In genomic region chr19:45766919-45767346, GRCh38 we compare ENCODE assay signal across 8 cellular contexts. TPM values are rescaled to one million over a fixed set of nuclear protein-coding genes. Genes with fewer than 3 reads are reported as not detected.
DNase-seq lines count a peak whose midpoint lies in the region; ATAC-seq and TF ChIP-seq lines count a peak whose summit lies in the region.

No MANE protein-coding gene starts in this region.

- no peak for TF ChIP-seq RAD21 in HCT116 (IDR thresholded peaks at IDR 0.05; ENCODE audit: low read depth)

- H3K4me1 ChIP-seq in HCT116 (ENCODE audit: control insufficient read depth in 1 of 2, insufficient read depth in 2 of 2, low read length in 2 of 2), result peaks cover 14 to 48% of the 10 kb centered on the region in 2 experiments

- H3K4me2 ChIP-seq in HCT116 (ENCODE audit: low read length), result peak overlapping the region; percentile 92

- H3K9me3 Mint-ChIP-seq in MCF 10A (ENCODE audit: unreplicated experiment) (no peaks in the 10 kb centered on the region), immature natural killer cell (no peaks in the 10 kb centered on the region)
- no peaks in the 10 kb centered on the region for H3K9me3 Mint-ChIP-seq in stimulated activated naive B cell treated with anti-CD40 and anti-IgM and Interleukin-4, amounts not matched to agents 10 μg/mL and 1 μg/mL and 100 μg/mL, for 72 hours

- H3K27me3 ChIP-seq in HCT116 (ENCODE audit: insufficient read depth, low read length), result no peaks in the 10 kb centered on the region

- H3K9ac ChIP-seq in HCT116 (ENCODE audit: low read length), result peak overlapping the region; percentile 84

- BruUV-seq in HCT116 (replicated peaks; lab: Mats Ljungman, UMichigan) (TSS peak; percentile 35), MCF 10A (replicated peaks; lab: Mats Ljungman, UMichigan) (TSS peak; percentile 14)

- H3K27ac Mint-ChIP-seq in MCF 10A (ENCODE audit: low read depth, unreplicated experiment), result peak overlapping the region; percentile 82
- H3K27ac Mint-ChIP-seq in immature natural killer cell, result no peak overlapping the region
- H3K27ac Mint-ChIP-seq in stimulated activated naive B cell treated with anti-CD40 and anti-IgM and Interleukin-4, amounts not matched to agents 10 μg/mL and 1 μg/mL and 100 μg/mL, for 72 hours, result peak overlapping the region; percentile 42

- no peak for DNase-seq in HCT116 (ENCODE audit: low read depth, low spot score)
- DNase-seq in MCF 10A (ENCODE audit: unreplicated experiment), result no peak
- no peak for DNase-seq in immature natural killer cell
- DNase-seq in stimulated activated naive B cell treated with anti-CD40 and anti-IgM and Interleukin-4, amounts not matched to agents 10 μg/mL and 1 μg/mL and 100 μg/mL, for 72 hours, result no peak
- no peak for DNase-seq in NCI-H2171 treated with DMSO at 0.1 percent for 48 hours (lab: John Stamatoyannopoulos, UW)
- no peak for DNase-seq in iPS-NIHi7 (ENCODE audit: extremely low spot score)

- peak overlapping the region; percentile 98 for H3K27ac ChIP-seq in HCT116 (ENCODE audit: low read depth, low read length)

- H2AFZ ChIP-seq in HCT116 (ENCODE audit: low read depth, low read length, poor library complexity, severe bottlenecking), result no peak overlapping the region

- CTCF ChIA-PET in HCT116 (lab: Charles Lee), result interaction anchor here (1.0 kb wide), 1 partner anchor 75 kb away, joined by 3 read pairs; the partner anchor contains the start of genes QPCTL and SNRPD2
- CTCF ChIA-PET in MCF 10A (lab: Yijun Ruan, JAX), result interaction anchor here (0.7 to 1.5 kb wide), 4 partner anchors 12 to 74 kb away, joined by 3 to 6 read pairs (median 3); partner anchors contain the start of gene QPCTL

- H3K36me3 ChIP-seq in HCT116 (ENCODE audit: control insufficient read depth in 1 of 2, insufficient read depth in 2 of 2, low read length in 2 of 2), result no peaks in the 10 kb centered on the region

- H3K4me1 Mint-ChIP-seq in MCF 10A (ENCODE audit: insufficient read depth, unreplicated experiment), result peaks cover 7% of the 10 kb centered on the region
- H3K4me1 Mint-ChIP-seq in immature natural killer cell, result peaks cover 5 to 14% of the 10 kb centered on the region in 2 donors
- H3K4me1 Mint-ChIP-seq in stimulated activated naive B cell treated with anti-CD40 and anti-IgM and Interleukin-4, amounts not matched to agents 10 μg/mL and 1 μg/mL and 100 μg/mL, for 72 hours, result peaks cover 20 to 38% of the 10 kb centered on the region in 2 donors

- peak overlapping the region; percentile 84 for H3K4me3 Mint-ChIP-seq in MCF 10A (ENCODE audit: unreplicated experiment)
- peak overlapping the region in 3 of 5 donors; percentile 36 to 53 (median 41) for H3K4me3 Mint-ChIP-seq in immature natural killer cell
- peak overlapping the region; percentile 65 to 72 for H3K4me3 Mint-ChIP-seq in stimulated activated naive B cell treated with anti-CD40 and anti-IgM and Interleukin-4, amounts not matched to agents 10 μg/mL and 1 μg/mL and 100 μg/mL, for 72 hours

- H4K20me1 ChIP-seq in HCT116 (ENCODE audit: insufficient read depth), result no peaks in the 10 kb centered on the region

- no peaks in the 10 kb centered on the region for H3K9me2 ChIP-seq in HCT116 (ENCODE audit: insufficient read depth)

- RAD21 ChIA-PET in HCT116 (lab: Charles Lee; ENCODE audit: low non-redundant PET in 1 of 2, low total read pairs in 2 of 2, uncharacterized antibody in 2 of 2, unreplicated experiment in 2 of 2), result interaction anchor here in 1 of 2 experiments (0.5 kb wide), 1 partner anchor 14 kb away, joined by 3 read pairs; no protein-coding TSS in a partner anchor

- TF ChIP-seq POLR2A in HCT116 (IDR thresholded peaks at IDR 0.05; ENCODE audit: borderline replicate concordance, extremely low read depth, insufficient read depth, insufficient read length), result no peak

- H3K79me2 ChIP-seq in HCT116 (ENCODE audit: insufficient read depth, low read length), result no peaks in the 10 kb centered on the region

- POLR2A ChIA-PET in HCT116 (lab: Charles Lee), result no interaction called here
- POLR2A ChIA-PET in MCF 10A (lab: Yijun Ruan, JAX), result interaction anchor here (0.7 to 5.9 kb wide), 18 partner anchors 8 to 716 kb away, joined by 3 to 152 read pairs (median 6); partner anchors contain the start of genes CCDC61, DMPK, DMWD and FBXO46

- H3K4me3 ChIP-seq in HCT116 (replicated peaks in 1 of 2; ENCODE audit: low read depth in 1 of 2, low read length in 2 of 2), result peak overlapping the region; percentile 80 to 84

- H3K36me3 Mint-ChIP-seq in MCF 10A (ENCODE audit: insufficient read depth, unreplicated experiment) (peaks cover 43% of the 10 kb centered on the region), immature natural killer cell (no peaks in the 10 kb centered on the region)
- H3K36me3 Mint-ChIP-seq in stimulated activated naive B cell treated with anti-CD40 and anti-IgM and Interleukin-4, amounts not matched to agents 10 μg/mL and 1 μg/mL and 100 μg/mL, for 72 hours, result peaks cover 4 to 10% of the 10 kb centered on the region in 2 donors

- TF ChIP-seq CTCF in HCT116 (IDR thresholded peaks at IDR 0.05 in 2 of 3, conservative IDR thresholded peaks at IDR 0.05 in 1 of 3; ENCODE audit: borderline replicate concordance in 1 of 3, insufficient read depth in 1 of 3, low read depth in 2 of 3, low read length in 2 of 3) (no peak), MCF 10A (IDR thresholded peaks at IDR 0.05; ENCODE audit: unreplicated experiment) (no peak)

- no peak for ATAC-seq in HCT116
- ATAC-seq in stimulated activated naive B cell treated with anti-CD40 and anti-IgM and Interleukin-4, amounts not matched to agents 10 μg/mL and 1 μg/mL and 100 μg/mL, for 72 hours (replicated peaks), result no peak
- no peak for ATAC-seq in HG02571 (IDR thresholded peaks at IDR 0.05; ENCODE audit: unreplicated experiment)
- no peak for ATAC-seq in HG02840 (IDR thresholded peaks at IDR 0.05; ENCODE audit: low FRiP score, unreplicated experiment)

- no peaks in the 10 kb centered on the region for H3K9me3 ChIP-seq in HCT116 (ENCODE audit: control insufficient read depth in 1 of 2, insufficient read depth in 1 of 2, low read depth in 1 of 2, low read length in 2 of 2)

- H3K27me3 Mint-ChIP-seq in MCF 10A (ENCODE audit: insufficient read depth, unreplicated experiment), result no peaks in the 10 kb centered on the region
- H3K27me3 Mint-ChIP-seq in immature natural killer cell (ENCODE audit: low read depth in 3 of 3), result peaks cover 4 to 15% (median 10%) of the 10 kb centered on the region in 3 donors
- H3K27me3 Mint-ChIP-seq in stimulated activated naive B cell treated with anti-CD40 and anti-IgM and Interleukin-4, amounts not matched to agents 10 μg/mL and 1 μg/mL and 100 μg/mL, for 72 hours, result peaks cover 28 to 36% of the 10 kb centered on the region in 2 donors

- intact Hi-C loops in HCT116 (cut with micrococcal nuclease) (no loop called here), MCF 10A (cut with micrococcal nuclease) (loop anchor here (1.0 kb wide), 1 partner anchor 50 kb away; no protein-coding TSS in a partner anchor)

TF ChIP-seq in HCT116, 20 proteins besides CTCF, POLR2A, EP300 and RAD21 (continues in another document):
- TF ChIP-seq REST (IDR thresholded peaks at IDR 0.05; ENCODE audit: low read depth) (no peak), SIN3A (IDR thresholded peaks at IDR 0.05; ENCODE audit: low read depth) (no peak), CBX3 (IDR thresholded peaks at IDR 0.05; ENCODE audit: low read depth) (no peak), FOSL1 (IDR thresholded peaks at IDR 0.05; ENCODE audit: low read depth) (no peak), POLR2AphosphoS5 (IDR thresholded peaks at IDR 0.05; ENCODE audit: low read depth, low read length) (no peak), CEBPB (IDR thresholded peaks at IDR 0.05; ENCODE audit: low read depth) (no peak), EGR1 (IDR thresholded peaks at IDR 0.05; ENCODE audit: low read depth) (no peak), SP1 (IDR thresholded peaks at IDR 0.05; ENCODE audit: low read depth) (no peak), JUND (IDR thresholded peaks at IDR 0.05) (no peak)

RNA-seq across cellular contexts. Expression of gene SIX5, which starts 2.1 kb away (rescaled TPM):
- 18.3 TPM for total RNA-seq in HCT116 (2021; ENCODE audit: unreplicated experiment)
- 9.5 and 11.1 TPM in 2 replicates for polyA plus RNA-seq in HCT116 (2012)
- 17.3 and 19.6 TPM in 2 replicates for total RNA-seq in MCF 10A (2022)
- polyA plus RNA-seq in immature natural killer cell, result under 1 TPM in 2 of 3 donors, not detected in 1; 0.10 to 0.35 TPM

RNA-seq across cellular contexts. Expression of gene DMPK, which starts 15.4 kb away (rescaled TPM):
- 52.5 TPM for total RNA-seq in HCT116 (2021; ENCODE audit: unreplicated experiment)
- 38.1 and 47.9 TPM in 2 replicates for polyA plus RNA-seq in HCT116 (2012)
- total RNA-seq in MCF 10A (2022), result 40.5 and 52.4 TPM in 2 replicates
- 1 to 10 TPM in 2 of 3 donors, under 1 TPM in 1; 0.34 to 2.7 (median 1.2) TPM for polyA plus RNA-seq in immature natural killer cell

RNA-seq across cellular contexts. Expression of gene DMWD, which starts 25.7 kb away (rescaled TPM):
- total RNA-seq in HCT116 (2021; ENCODE audit: unreplicated experiment) (56.8 TPM), MCF 10A (2022) (57.5 and 71.6 TPM in 2 replicates)
- polyA plus RNA-seq in HCT116 (2012), result 28.1 and 28.5 TPM in 2 replicates
- polyA plus RNA-seq in immature natural killer cell, result 10 to 100 TPM; 20.2 to 43.9 (median 20.7) TPM

RNA-seq across cellular contexts. Expression of gene MEIOSIN, which starts 33.7 kb away (rescaled TPM):
- total RNA-seq in HCT116 (2021; ENCODE audit: unreplicated experiment), result 2.1 TPM
- 0.86 and 1.2 TPM in 2 replicates for polyA plus RNA-seq in HCT116 (2012)
- total RNA-seq in MCF 10A (2022), result not detected in 2 replicates
- polyA plus RNA-seq in immature natural killer cell, result not detected

RNA-seq across cellular contexts. Expression of gene FBXO46, which starts 36.2 kb away (rescaled TPM):
- total RNA-seq in HCT116 (2021; ENCODE audit: unreplicated experiment), result 31.7 TPM
- polyA plus RNA-seq in HCT116 (2012), result 11.7 and 16.2 TPM in 2 replicates
- total RNA-seq in MCF 10A (2022), result 13.6 and 15.0 TPM in 2 replicates
- polyA plus RNA-seq in immature natural killer cell, result 10 to 100 TPM in 1 of 3 donors, 1 to 10 TPM in 2; 5.9 to 15.6 (median 7.5) TPM

Comparison
In these comparisons a context has a peak if more than half of its experiments do, and no peak if none do; other contexts are left out.
1. H3K27ac Mint-ChIP-seq: peak in MCF 10A (single experiment) and stimulated activated naive B cell treated with anti-CD40 and anti-IgM and Interleukin-4, amounts not matched to agents 10 μg/mL and 1 μg/mL and 100 μg/mL, for 72 hours (single experiment); none in immature natural killer cell (0 of 6).
2. Peak in every context shown above with its lines, with median percentiles within 50 percentile points of each other: H3K4me3 Mint-ChIP-seq.